ENCODE assay signal across 8 cellular contexts in genomic region chr1:75614455-75615379, GRCh38. TPM values are rescaled to one million over a fixed set of nuclear protein-coding genes. Genes with fewer than 3 reads are reported as not detected.
DNase-seq lines count a peak whose midpoint lies in the region; ATAC-seq and TF ChIP-seq lines count a peak whose summit lies in the region.

No MANE protein-coding gene starts in this region.

- H4K91ac ChIP-seq in trophoblast cell (ENCODE audit: low read depth, low read length) = no peak overlapping the region

- H3K4me1 ChIP-seq in heart right ventricle (peaks cover 3 to 24% (median 16%) of the 10 kb centered on the region in 9 donors), trophoblast cell (ENCODE audit: control insufficient read depth in 1 of 2, insufficient read depth in 2 of 2, low read length in 2 of 2) (peaks cover 5 to 13% of the 10 kb centered on the region in 2 experiments)

- no peak overlapping the region for H3K23ac ChIP-seq in trophoblast cell (ENCODE audit: low read length)

- H3K4me3 ChIP-seq in AG04450 (ENCODE audit: low read depth, low read length) = peak overlapping the region; percentile 5
- H3K4me3 ChIP-seq in heart right ventricle = peak overlapping the region; percentile 9 to 63 (median 50)
- peak overlapping the region; percentile 34 for H3K4me3 ChIP-seq in trophoblast cell (ENCODE audit: low read depth, low read length)

- TF ChIP-seq CTCF in AG04450 (IDR thresholded peaks at IDR 0.05; ENCODE audit: low read depth, low read length) (peak; percentile 46), heart right ventricle (IDR thresholded peaks at IDR 0.05) (peak; percentile 8 to 56 (median 42))

- no peak overlapping the region for H2BK120ac ChIP-seq in trophoblast cell (ENCODE audit: insufficient read depth, low read length, poor library complexity)

- no peak overlapping the region for H3K4ac ChIP-seq in trophoblast cell (ENCODE audit: low read depth, low read length)

- no peak overlapping the region for H2BK5ac ChIP-seq in trophoblast cell (ENCODE audit: low read depth, low read length, poor library complexity)

- intact Hi-C loops in heart right ventricle (cut with DNase I) = loop anchor here in 1 of 10 donors (5.0 kb wide), 1 partner anchor 1068 kb away; no protein-coding TSS in a partner anchor

- H2AFZ ChIP-seq in trophoblast cell (ENCODE audit: insufficient read depth, low read length, poor library complexity) = no peak overlapping the region

- ATAC-seq in GM18508 (IDR thresholded peaks at IDR 0.05; ENCODE audit: insufficient read depth, unreplicated experiment) (peak; percentile 73), HG02938 (IDR thresholded peaks at IDR 0.05; ENCODE audit: unreplicated experiment) (peak; percentile 88), heart right ventricle (peak; percentile 31 to 90 (median 78))

- WGBS in heart right ventricle, 2 donors = 1% methylated on average over 51 of the region's 51 CpGs
- WGBS in trophoblast cell (ENCODE audit: extremely low coverage, insufficient coverage, insufficient read length) = no CpG with 5 or more reads among the region's 51 CpGs

- no peak overlapping the region for H3K14ac ChIP-seq in trophoblast cell (ENCODE audit: low read length)

- no peak overlapping the region for H3K9ac ChIP-seq in trophoblast cell (ENCODE audit: low read length)

- H3K79me1 ChIP-seq in trophoblast cell (ENCODE audit: low read length) = no peaks in the 10 kb centered on the region

- H3K79me2 ChIP-seq in trophoblast cell (ENCODE audit: control insufficient read depth, insufficient read depth, low read length, poor library complexity) = no peaks in the 10 kb centered on the region

- H3K18ac ChIP-seq in trophoblast cell (ENCODE audit: low read length) = no peak overlapping the region

- DNase-seq in AG04450 (ENCODE audit: low read depth, low spot score) (no peak), NCI-H2227 (lab: John Stamatoyannopoulos, UW; ENCODE audit: unreplicated experiment) (peak; percentile 84), heart right ventricle (peak; percentile 30 to 39), trophoblast cell (peak in 1 of 2 donors; percentile 54), OCI-M1 (lab: John Stamatoyannopoulos, UW) (no peak)
- peak; percentile 18 for DNase-seq in activated naive CD4-positive, alpha-beta T cell treated with Interleukin-2 at 50 U/mL for 16 hours

- no peak overlapping the region for H4K12ac ChIP-seq in trophoblast cell (ENCODE audit: low read depth, low read length)

- H3K27ac ChIP-seq in AG04450 (ENCODE audit: low read depth, low read length) (no peak overlapping the region), heart right ventricle (no peak overlapping the region), trophoblast cell (ENCODE audit: low read depth, low read length) (no peak overlapping the region)

- POLR2A ChIA-PET in AG04450 (lab: Yijun Ruan, JAX) = interaction anchor here (0.7 kb wide), 1 partner anchor 961 kb away, joined by 3 read pairs; no protein-coding TSS in a partner anchor

- no peak overlapping the region for H2BK12ac ChIP-seq in trophoblast cell (ENCODE audit: low read length)

- no peak overlapping the region for H4K8ac ChIP-seq in trophoblast cell (ENCODE audit: low read depth, low read length)

- peaks cover 42% of the 10 kb centered on the region for H3K27me3 ChIP-seq in AG04450 (ENCODE audit: control insufficient read depth, insufficient read depth, low read length)
- H3K27me3 ChIP-seq in heart right ventricle = peaks cover 0 to 73% (median 59%) of the 10 kb centered on the region in 7 donors
- peaks cover 29% of the 10 kb centered on the region for H3K27me3 ChIP-seq in trophoblast cell (ENCODE audit: insufficient read depth, low read length)

- no peak overlapping the region for H2AK5ac ChIP-seq in trophoblast cell (ENCODE audit: low read length)

- no peaks in the 10 kb centered on the region for H3K36me3 ChIP-seq in heart right ventricle
- no peaks in the 10 kb centered on the region for H3K36me3 ChIP-seq in trophoblast cell (ENCODE audit: control insufficient read depth in 1 of 2, insufficient read depth in 2 of 2, low read length in 2 of 2)

- H3K9me3 ChIP-seq in AG04450 (ENCODE audit: control insufficient read depth, insufficient read depth, low read length) (no peaks in the 10 kb centered on the region; the same call in 1 of the 2 replicates), heart right ventricle (no peaks in the 10 kb centered on the region), trophoblast cell (ENCODE audit: insufficient read depth, low read depth, low read length) (peaks cover 2% of the 10 kb centered on the region)

- peak overlapping the region; percentile 98 for H3K4me2 ChIP-seq in trophoblast cell (ENCODE audit: low read length)

- CTCF ChIA-PET in AG04450 (lab: Charles Lee) = interaction anchor here (0.8 to 3.4 kb wide), 3 partner anchors 14 to 381 kb away, joined by 3 to 18 read pairs (median 4); no protein-coding TSS in a partner anchor

RNA-seq across cellular contexts. Expression of gene SLC44A5, which starts 3.8 kb away (rescaled TPM):
- 0.09 and 0.19 TPM in 2 replicates for polyA plus RNA-seq in AG04450 (2011; rRNA removed)
- polyA minus RNA-seq in AG04450 (2011; rRNA and poly(A)+ RNA removed) = 0.13 TPM in 1 of 2 replicates, not detected in the other
- total RNA-seq in heart right ventricle = 1 to 10 TPM in 7 of 10 donors, under 1 TPM in 3; 0.21 to 4.8 (median 1.5) TPM
- 1 to 10 TPM in 1 of 2 donors, under 1 TPM in 1; 0.10 to 2.5 TPM for polyA plus RNA-seq in heart right ventricle
- 1.7 and 1.9 TPM in 2 replicates for polyA plus RNA-seq in trophoblast cell (2013)

Comparison
In these comparisons a context has a peak if more than half of its experiments do, and no peak if none do; other contexts are left out.
1. DNase-seq: peak in NCI-H2227 (single experiment), activated naive CD4-positive, alpha-beta T cell treated with Interleukin-2 at 50 U/mL for 16 hours (single experiment) and heart right ventricle (2 of 2); none in AG04450 (single experiment) and OCI-M1 (single experiment).
2. Peak in every context shown above with its lines, with median percentiles within 50 percentile points of each other: H3K4me3 ChIP-seq and ATAC-seq.